Comparison of ENCODE assay signal across 1 cellular context in the genomic region with DNA sequence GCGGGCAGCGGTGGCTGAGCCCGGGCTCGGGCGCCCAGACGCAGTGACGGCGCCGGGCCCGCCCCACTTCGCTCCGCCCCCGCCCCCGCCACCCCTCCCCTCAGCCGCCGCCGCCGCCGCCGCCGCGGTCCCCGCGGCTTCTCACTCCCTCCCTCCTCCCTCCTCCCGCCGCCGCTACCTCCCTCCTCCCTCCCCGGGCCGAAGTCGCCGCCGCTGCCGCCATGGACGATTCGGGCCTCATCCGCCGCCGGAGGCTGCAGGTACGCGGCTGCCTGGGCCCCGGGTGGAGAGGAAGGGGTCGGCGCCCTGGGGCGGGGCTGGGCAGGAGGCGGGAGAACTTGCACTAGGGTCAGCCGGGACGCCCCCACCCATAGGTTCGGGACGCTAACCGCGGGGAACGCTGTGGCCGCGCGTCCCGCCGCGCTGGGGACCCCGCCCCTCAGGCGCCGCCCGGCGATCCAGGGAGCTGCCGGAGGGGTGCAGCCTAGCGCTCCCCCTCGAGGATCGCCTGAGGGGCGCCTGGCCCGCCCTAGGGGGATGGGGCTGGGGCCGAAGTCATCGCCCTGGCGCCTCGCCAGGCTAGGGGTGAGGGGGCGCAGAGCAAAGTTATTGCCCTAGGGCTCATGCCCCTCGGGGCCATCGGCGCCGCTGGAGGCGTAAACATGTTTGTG.
TF ChIP-seq lines count a peak whose summit lies in the region.

No MANE protein-coding gene starts in this region.

TF ChIP-seq in GM12878, 131 proteins besides CTCF, POLR2A, EP300 and RAD21:
- TF ChIP-seq TCF12 (IDR thresholded peaks at IDR 0.05; ENCODE audit: low read depth, low read length): no peak
- 0 out of 2 replicates have a peak, but pooled peaks have one; percentile 60 for TF ChIP-seq NFXL1 (IDR thresholded peaks at IDR 0.05; ENCODE audit: borderline replicate concordance)
- TF ChIP-seq, protein P1, sequence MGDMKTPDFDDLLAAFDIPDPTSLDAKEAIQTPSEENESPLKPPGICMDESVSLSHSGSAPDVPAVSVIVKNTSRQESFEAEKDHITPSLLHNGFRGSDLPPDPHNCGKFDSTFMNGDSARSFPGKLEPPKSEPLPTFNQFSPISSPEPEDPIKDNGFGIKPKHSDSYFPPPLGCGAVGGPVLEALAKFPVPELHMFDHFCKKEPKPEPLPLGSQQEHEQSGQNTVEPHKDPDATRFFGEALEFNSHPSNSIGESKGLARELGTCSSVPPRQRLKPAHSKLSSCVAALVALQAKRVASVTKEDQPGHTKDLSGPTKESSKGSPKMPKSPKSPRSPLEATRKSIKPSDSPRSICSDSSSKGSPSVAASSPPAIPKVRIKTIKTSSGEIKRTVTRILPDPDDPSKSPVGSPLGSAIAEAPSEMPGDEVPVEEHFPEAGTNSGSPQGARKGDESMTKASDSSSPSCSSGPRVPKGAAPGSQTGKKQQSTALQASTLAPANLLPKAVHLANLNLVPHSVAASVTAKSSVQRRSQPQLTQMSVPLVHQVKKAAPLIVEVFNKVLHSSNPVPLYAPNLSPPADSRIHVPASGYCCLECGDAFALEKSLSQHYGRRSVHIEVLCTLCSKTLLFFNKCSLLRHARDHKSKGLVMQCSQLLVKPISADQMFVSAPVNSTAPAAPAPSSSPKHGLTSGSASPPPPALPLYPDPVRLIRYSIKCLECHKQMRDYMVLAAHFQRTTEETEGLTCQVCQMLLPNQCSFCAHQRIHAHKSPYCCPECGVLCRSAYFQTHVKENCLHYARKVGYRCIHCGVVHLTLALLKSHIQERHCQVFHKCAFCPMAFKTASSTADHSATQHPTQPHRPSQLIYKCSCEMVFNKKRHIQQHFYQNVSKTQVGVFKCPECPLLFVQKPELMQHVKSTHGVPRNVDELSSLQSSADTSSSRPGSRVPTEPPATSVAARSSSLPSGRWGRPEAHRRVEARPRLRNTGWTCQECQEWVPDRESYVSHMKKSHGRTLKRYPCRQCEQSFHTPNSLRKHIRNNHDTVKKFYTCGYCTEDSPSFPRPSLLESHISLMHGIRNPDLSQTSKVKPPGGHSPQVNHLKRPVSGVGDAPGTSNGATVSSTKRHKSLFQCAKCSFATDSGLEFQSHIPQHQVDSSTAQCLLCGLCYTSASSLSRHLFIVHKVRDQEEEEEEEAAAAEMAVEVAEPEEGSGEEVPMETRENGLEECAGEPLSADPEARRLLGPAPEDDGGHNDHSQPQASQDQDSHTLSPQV (IDR thresholded peaks at IDR 0.05): no peak
- peak; percentile 79 for TF ChIP-seq SUZ12 (IDR thresholded peaks at IDR 0.05; ENCODE audit: unreplicated experiment)
- TF ChIP-seq, protein P2, sequence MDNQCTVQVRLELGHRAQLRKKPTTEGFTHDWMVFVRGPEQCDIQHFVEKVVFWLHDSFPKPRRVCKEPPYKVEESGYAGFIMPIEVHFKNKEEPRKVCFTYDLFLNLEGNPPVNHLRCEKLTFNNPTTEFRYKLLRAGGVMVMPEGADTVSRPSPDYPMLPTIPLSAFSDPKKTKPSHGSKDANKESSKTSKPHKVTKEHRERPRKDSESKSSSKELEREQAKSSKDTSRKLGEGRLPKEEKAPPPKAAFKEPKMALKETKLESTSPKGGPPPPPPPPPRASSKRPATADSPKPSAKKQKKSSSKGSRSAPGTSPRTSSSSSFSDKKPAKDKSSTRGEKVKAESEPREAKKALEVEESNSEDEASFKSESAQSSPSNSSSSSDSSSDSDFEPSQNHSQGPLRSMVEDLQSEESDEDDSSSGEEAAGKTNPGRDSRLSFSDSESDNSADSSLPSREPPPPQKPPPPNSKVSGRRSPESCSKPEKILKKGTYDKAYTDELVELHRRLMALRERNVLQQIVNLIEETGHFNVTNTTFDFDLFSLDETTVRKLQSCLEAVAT (IDR thresholded peaks at IDR 0.05): no peak
